ENCODE assay signal across 12 cellular contexts in the genomic region with DNA sequence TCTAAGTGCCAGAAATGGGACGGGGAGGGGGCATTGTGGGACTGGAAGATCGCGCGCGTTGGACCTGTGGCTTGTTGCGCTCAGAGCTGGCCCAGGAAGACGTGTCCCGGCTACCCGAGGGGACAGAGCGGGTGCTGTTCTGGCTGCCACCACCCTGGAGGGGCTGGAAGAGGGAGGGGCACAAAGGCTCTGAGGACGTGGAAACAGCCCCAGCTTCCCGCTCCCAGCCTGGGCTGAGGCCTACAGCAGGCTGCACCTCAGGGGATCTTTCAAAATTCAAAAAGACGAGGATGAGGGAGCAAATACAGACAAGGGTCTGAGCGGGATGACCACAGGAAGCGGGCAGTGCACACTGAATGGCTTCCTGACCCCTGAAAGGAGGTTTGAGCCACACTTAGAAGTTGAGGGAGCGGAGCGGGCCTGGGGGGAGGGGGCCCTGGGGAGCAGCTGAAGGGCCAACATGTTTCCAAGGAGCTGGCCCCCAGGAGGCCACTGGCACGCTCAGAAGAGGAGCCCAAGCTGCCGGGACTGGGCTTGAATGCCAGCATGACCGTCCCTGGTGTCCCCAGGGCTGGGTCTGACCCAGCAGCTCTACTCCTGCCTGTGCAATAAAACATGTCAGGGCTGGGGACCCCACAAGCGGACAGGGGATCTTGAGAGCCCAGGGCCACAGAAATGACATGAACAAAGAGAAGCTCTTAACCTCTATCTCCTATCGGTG. TPM values are rescaled to one million over a fixed set of nuclear protein-coding genes. Genes with fewer than 3 reads are reported as not detected.
DNase-seq lines count a peak whose midpoint lies in the region; ATAC-seq and TF ChIP-seq lines count a peak whose summit lies in the region.
"Had no signal": no experiment of that assay in that cellular context is flagged by ENCODE, and none has a peak within 500 bp of the region (broad histone marks: within the 10 kb centered on the region; RNA-seq: fewer than 3 reads in every experiment).

No MANE protein-coding gene starts in this region.

- peak overlapping the region; percentile 97 for H2AFZ ChIP-seq in GM23338

- peak overlapping the region; percentile 70 for H3K4me3 Mint-ChIP-seq in GM23338
- peak overlapping the region; percentile 64 for H3K4me3 Mint-ChIP-seq in dendritic cell treated with granulocyte-macrophage colony-stimulating factor and Interleukin-4, amounts not matched to agents 40 ng/mL and 50 ng/mL, for 4 days
- peak overlapping the region; percentile 74 to 89 (median 87) for H3K4me3 Mint-ChIP-seq in naive thymus-derived CD8-positive, alpha-beta T cell

- peak overlapping the region; percentile 79 for H3K4me2 ChIP-seq in GM23338

- peaks cover 23% of the 10 kb centered on the region for H3K4me1 Mint-ChIP-seq in GM23338
- peaks cover 44% of the 10 kb centered on the region for H3K4me1 Mint-ChIP-seq in dendritic cell treated with granulocyte-macrophage colony-stimulating factor and Interleukin-4, amounts not matched to agents 40 ng/mL and 50 ng/mL, for 4 days (ENCODE audit: low read depth)
- peaks cover 16 to 33% (median 26%) of the 10 kb centered on the region in 4 donors for H3K4me1 Mint-ChIP-seq in naive thymus-derived CD8-positive, alpha-beta T cell

- H3K27me3 Mint-ChIP-seq in GM23338 (ENCODE audit: insufficient read depth, low read depth, poor library complexity): peaks cover 38% of the 10 kb centered on the region
- H3K27me3 Mint-ChIP-seq in dendritic cell treated with granulocyte-macrophage colony-stimulating factor and Interleukin-4, amounts not matched to agents 40 ng/mL and 50 ng/mL, for 4 days: peaks cover 62% of the 10 kb centered on the region
- peaks cover 0 to 1% (median 0%) of the 10 kb centered on the region in 5 donors for H3K27me3 Mint-ChIP-seq in naive thymus-derived CD8-positive, alpha-beta T cell

- peak; percentile 14 for ATAC-seq in GM23338
- no peak for ATAC-seq in naive thymus-derived CD8-positive, alpha-beta T cell
- ATAC-seq: PC-3 had no signal

- 0 out of 2 replicates have a peak, but pooled peaks cover 3% of the 10 kb centered on the region for H3F3A ChIP-seq in GM23338 (replicated peaks; ENCODE audit: low read depth)

- in situ Hi-C loops in KBM-7 (cut with MboI; ENCODE audit: low pct_unique_long_range_greater_than_20kb, low sequenced_read_pairs): no loop called here

- no peak overlapping the region for H3K27ac ChIP-seq in GM23338 (ENCODE audit: low read depth)

- no peaks in the 10 kb centered on the region for H4K20me1 ChIP-seq in GM23338 (replicated peaks; ENCODE audit: insufficient read depth)

- DNase-seq in AG10803 (ENCODE audit: low read depth) (no peak), GM23338 (ENCODE audit: low spot score) (no peak), KBM-7 (no peak), NCI-H1105 (lab: John Stamatoyannopoulos, UW) (no peak), NOMO-1 treated with DMSO at 0.1 percent for 48 hours (lab: John Stamatoyannopoulos, UW; ENCODE audit: unreplicated experiment) (no peak), ureter (ENCODE audit: low spot score) (no peak)
- DNase-seq in naive thymus-derived CD8-positive, alpha-beta T cell: no peak
- DNase-seq: PC-3 had no signal

- H3K4me3 ChIP-seq in AG10803 (ENCODE audit: low read length) (peak overlapping the region; percentile 20), GM23338 (peak overlapping the region; percentile 64)

- H3K9me2 ChIP-seq in GM23338 (ENCODE audit: insufficient read depth): 0 out of 2 replicates have a peak, but pooled peaks cover 3% of the 10 kb centered on the region

- H3K36me3 Mint-ChIP-seq in GM23338 (ENCODE audit: low read depth): no peaks in the 10 kb centered on the region
- H3K36me3 Mint-ChIP-seq in dendritic cell treated with granulocyte-macrophage colony-stimulating factor and Interleukin-4, amounts not matched to agents 40 ng/mL and 50 ng/mL, for 4 days (ENCODE audit: low read depth): no peaks in the 10 kb centered on the region
- peaks cover 0 to 4% (median 2%) of the 10 kb centered on the region in 3 donors for H3K36me3 Mint-ChIP-seq in naive thymus-derived CD8-positive, alpha-beta T cell

- no peak overlapping the region for H3K27ac Mint-ChIP-seq in GM23338
- peak overlapping the region; percentile 54 for H3K27ac Mint-ChIP-seq in dendritic cell treated with granulocyte-macrophage colony-stimulating factor and Interleukin-4, amounts not matched to agents 40 ng/mL and 50 ng/mL, for 4 days
- H3K27ac Mint-ChIP-seq in naive thymus-derived CD8-positive, alpha-beta T cell: peak overlapping the region; percentile 71 to 95 (median 91)

- no peaks in the 10 kb centered on the region for H3K36me3 ChIP-seq in GM23338 (ENCODE audit: insufficient read depth)

- H3K27me3 ChIP-seq in GM23338 (ENCODE audit: insufficient read depth): peaks cover 42% of the 10 kb centered on the region

- intact Hi-C loops in dendritic cell treated with granulocyte-macrophage colony-stimulating factor and Interleukin-4, amounts not matched to agents 40 ng/mL and 50 ng/mL, for 4 days (cut with micrococcal nuclease): no loop called here

- peaks cover 7% of the 10 kb centered on the region; the same call in 1 of the 2 replicates for H3K4me1 ChIP-seq in GM23338 (ENCODE audit: insufficient read depth)

- POLR2A ChIA-PET in naive thymus-derived CD8-positive, alpha-beta T cell (lab: Charles Lee): interaction anchor here (0.6 to 5.6 kb wide), 13 partner anchors 10 to 151 kb away, joined by 3 to 63 read pairs (median 4); partner anchors contain the start of genes FASTKD5, ITPA, MRPS26 and UBOX5

- TF ChIP-seq CTCF in AG10803 (conservative IDR thresholded peaks at IDR 0.05; ENCODE audit: low read length): no peak
- TF ChIP-seq CTCF in GM23338 (conservative IDR thresholded peaks at IDR 0.05; ENCODE audit: low read depth in 2 of 2): no peak

- H3K79me2 ChIP-seq in GM23338 (replicated peaks; ENCODE audit: insufficient read depth): no peaks in the 10 kb centered on the region

- H3K9me3 Mint-ChIP-seq in GM23338: no peaks in the 10 kb centered on the region
- no peaks in the 10 kb centered on the region for H3K9me3 Mint-ChIP-seq in dendritic cell treated with granulocyte-macrophage colony-stimulating factor and Interleukin-4, amounts not matched to agents 40 ng/mL and 50 ng/mL, for 4 days
- peaks cover 0 to under 1% (median 0%) of the 10 kb centered on the region in 9 donors for H3K9me3 Mint-ChIP-seq in naive thymus-derived CD8-positive, alpha-beta T cell

TF ChIP-seq in GM23338, 12 proteins besides CTCF, POLR2A, EP300 and RAD21 (continues in another document):
- TF ChIP-seq STAT1 (IDR thresholded peaks at IDR 0.05; ENCODE audit: unreplicated experiment): no peak
- TF ChIP-seq ZNF114 (CRISPR knock-in tag; IDR thresholded peaks at IDR 0.05): no peak
- no peak for TF ChIP-seq JUNB (IDR thresholded peaks at IDR 0.05; ENCODE audit: unreplicated experiment)
- TF ChIP-seq CREB1 (CRISPR knock-in tag; IDR thresholded peaks at IDR 0.05; ENCODE audit: low read depth): no peak

RNA-seq across cellular contexts. Expression of gene OXT, which starts 1.3 kb away (rescaled TPM):
- total RNA-seq in GM23338 (2014; rRNA removed; shearing (Covaris generic)): not detected in 2 replicates
- 1.5 and 3.5 TPM in 2 replicates for polyA plus RNA-seq in GM23338 (2016; fragmentation: Nextera tagmentation; extraction: Ambion mirVana)
- total RNA-seq in naive thymus-derived CD8-positive, alpha-beta T cell: 1 to 10 TPM; 2.2 to 2.6 TPM
- polyA plus RNA-seq in naive thymus-derived CD8-positive, alpha-beta T cell: 1 to 10 TPM in 1 of 3 donors, under 1 TPM in 2; 0.53 to 2.2 (median 0.91) TPM
- total RNA-seq in ureter: not detected
- total RNA-seq: frontal cortex, H4, osteoblast, PC-3 had no signal

RNA-seq across cellular contexts. Expression of gene AVP, which starts 11.8 kb away (rescaled TPM):
- total RNA-seq in GM23338 (2014; rRNA removed; shearing (Covaris generic)): not detected in 2 replicates
- polyA plus RNA-seq in GM23338 (2016; fragmentation: Nextera tagmentation; extraction: Ambion mirVana): 0.60 and 1.4 TPM in 2 replicates
- not detected for total RNA-seq in naive thymus-derived CD8-positive, alpha-beta T cell
- polyA plus RNA-seq in naive thymus-derived CD8-positive, alpha-beta T cell: not detected
- total RNA-seq in ureter: not detected
- total RNA-seq: frontal cortex, H4, osteoblast, PC-3 had no signal

RNA-seq across cellular contexts. Expression of gene MRPS26, which starts 26.8 kb away (rescaled TPM):
- 103 and 105 TPM in 2 replicates for total RNA-seq in GM23338 (2014; rRNA removed; shearing (Covaris generic))
- polyA plus RNA-seq in GM23338 (2016; fragmentation: Nextera tagmentation; extraction: Ambion mirVana): 154 and 158 TPM in 2 replicates
- total RNA-seq in naive thymus-derived CD8-positive, alpha-beta T cell: 10 to 100 TPM; 27.6 to 28.4 TPM
- 10 to 100 TPM; 59.2 to 81.8 (median 75.6) TPM for polyA plus RNA-seq in naive thymus-derived CD8-positive, alpha-beta T cell
- total RNA-seq in ureter: 49.6 TPM

RNA-seq across cellular contexts. Expression of gene GNRH2, which starts 29.3 kb away (rescaled TPM):
- not detected in 2 replicates for total RNA-seq in GM23338 (2014; rRNA removed; shearing (Covaris generic))
- polyA plus RNA-seq in GM23338 (2016; fragmentation: Nextera tagmentation; extraction: Ambion mirVana): not detected in 2 replicates
- total RNA-seq in naive thymus-derived CD8-positive, alpha-beta T cell: 1 to 10 TPM; 1.5 to 1.9 TPM
- polyA plus RNA-seq in naive thymus-derived CD8-positive, alpha-beta T cell: not detected
- total RNA-seq in ureter: 1.5 TPM
- total RNA-seq: frontal cortex, H4, osteoblast, PC-3 had no signal
